9 cellular contexts compared by ENCODE assay signal in the genomic region with DNA sequence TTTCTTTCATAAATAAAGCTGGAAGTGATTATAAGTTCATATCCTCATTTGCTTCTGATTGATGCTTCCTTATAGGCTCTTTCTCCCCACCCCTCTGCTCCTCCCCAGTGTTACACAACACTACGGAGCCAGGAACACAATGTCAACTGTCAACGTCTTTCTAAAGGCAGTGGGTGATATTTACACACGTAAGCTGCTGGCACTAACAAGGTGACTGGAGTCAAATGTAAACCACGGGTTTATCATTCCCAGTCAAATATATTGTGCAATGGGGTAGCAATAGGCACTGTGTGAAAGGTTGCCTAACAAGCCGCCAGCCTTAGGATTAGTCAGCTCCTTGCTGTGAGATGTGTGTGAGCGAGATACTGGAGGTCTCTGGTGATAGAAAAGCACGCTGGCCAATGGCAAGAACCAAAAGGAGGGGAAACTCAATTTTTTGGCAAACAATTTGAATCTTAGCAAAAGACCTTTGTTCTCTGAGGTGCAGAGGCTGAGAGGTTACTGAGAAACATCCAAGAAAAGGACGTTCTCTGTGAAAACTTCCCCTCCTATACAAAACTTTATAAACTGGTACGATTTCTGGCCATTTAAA. TPM values are rescaled to one million over a fixed set of nuclear protein-coding genes. Genes with fewer than 3 reads are reported as not detected.
DNase-seq lines count a peak whose midpoint lies in the region; ATAC-seq and TF ChIP-seq lines count a peak whose summit lies in the region.
"Had no signal": no experiment of that assay in that cellular context is flagged by ENCODE, and none has a peak within 500 bp of the region (broad histone marks: within the 10 kb centered on the region; RNA-seq: fewer than 3 reads in every experiment).

No MANE protein-coding gene starts in this region.

- H4K20me1 ChIP-seq in PC-3 (ENCODE audit: low read length) = no peaks in the 10 kb centered on the region

- H3K9me3 ChIP-seq in PC-3 (ENCODE audit: low read length) (no peaks in the 10 kb centered on the region), mucosa of stomach (ENCODE audit: control insufficient read depth, low read length) (no peaks in the 10 kb centered on the region)

- H3K4me3 ChIP-seq in PC-3 (ENCODE audit: low read length) (no peak overlapping the region; the same call in 1 of the 2 replicates), epithelial cell of esophagus (ENCODE audit: low read length) (no peak overlapping the region), mucosa of stomach (ENCODE audit: low read length) (no peak overlapping the region)

- H3K4me2 ChIP-seq in PC-3 (ENCODE audit: low read length) = peak overlapping the region; percentile 50

- no peaks in the 10 kb centered on the region for H3K79me2 ChIP-seq in PC-3 (ENCODE audit: low read length)

- peak overlapping the region; percentile 11; the same call in 1 of the 2 replicates for H2AFZ ChIP-seq in PC-3 (ENCODE audit: low read length)

- no TSS peak for BruUV-seq in PC-3 (replicated peaks; lab: Mats Ljungman, UMichigan)

- ATAC-seq in PC-3 = peak; percentile 96

- CTCF ChIA-PET in PC-3 (lab: Charles Lee) = interaction anchor here (0.6 to 1.6 kb wide), 4 partner anchors 22 to 220 kb away, joined by 3 to 5 read pairs (median 4); a partner anchor contains a TSS

- TF ChIP-seq CTCF in PC-3 (conservative IDR thresholded peaks at IDR 0.05; ENCODE audit: low read depth, low read length) = no peak
- no peak for TF ChIP-seq CTCF in epithelial cell of esophagus (IDR thresholded peaks at IDR 0.05; ENCODE audit: insufficient read depth, low read depth, low read length, missing control alignments)

- POLR2A ChIA-PET in PC-3 (lab: Charles Lee; ENCODE audit: unreplicated experiment) = interaction anchor here (0.5 to 1.3 kb wide), 4 partner anchors 21 to 899 kb away, joined by 3 to 5 read pairs (median 4); a partner anchor contains a TSS

- H3K9ac ChIP-seq in PC-3 (ENCODE audit: low read length) (peak overlapping the region; percentile 29), mucosa of stomach (ENCODE audit: low read length) (peak overlapping the region; percentile 67)

- no peaks in the 10 kb centered on the region for H3K27me3 ChIP-seq in PC-3 (ENCODE audit: low read length)
- H3K27me3 ChIP-seq in mucosa of stomach (ENCODE audit: control insufficient read depth, insufficient read depth, low read length) = no peaks in the 10 kb centered on the region

- intact Hi-C loops in PC-3 (cut with micrococcal nuclease) = loop anchor here (1.0 kb wide), 1 partner anchor 34 kb away; no protein-coding TSS in a partner anchor

- H3K27ac ChIP-seq in PC-3 (ENCODE audit: low read length) = peak overlapping the region; percentile 80

- H3K4me1 ChIP-seq in PC-3 (ENCODE audit: insufficient read depth, low read length) (peaks cover 37% of the 10 kb centered on the region), mucosa of stomach (ENCODE audit: control insufficient read depth, insufficient read depth, low read length) (peaks cover 29% of the 10 kb centered on the region)

- DNase-seq in NCI-H345 (lab: John Stamatoyannopoulos, UW) = peak; percentile 24
- no peak for DNase-seq in NCI-H345 treated with DMSO at 0.1 percent for 48 hours (lab: John Stamatoyannopoulos, UW; ENCODE audit: unreplicated experiment)
- DNase-seq in PC-3 = peak; percentile 99
- DNase-seq in epithelial cell of esophagus (ENCODE audit: low read depth) = peak; percentile 98
- DNase-seq in NCI-H1092 (lab: John Stamatoyannopoulos, UW) = no peak
- no peak for DNase-seq in T-helper 2 cell
- no peak for DNase-seq in stimulated activated CD8-positive, alpha-beta memory T cell treated with anti-CD3 and anti-CD28 coated beads, Interleukin-4, amount 100 ng/mL, for 48 hours
- DNase-seq: DND-41 had no signal

- peaks cover 7% of the 10 kb centered on the region for H3F3A ChIP-seq in PC-3 (ENCODE audit: low read length, unreplicated experiment)

- H3K36me3 ChIP-seq in PC-3 (ENCODE audit: low read depth, low read length) = no peaks in the 10 kb centered on the region
- no peaks in the 10 kb centered on the region for H3K36me3 ChIP-seq in mucosa of stomach (ENCODE audit: control insufficient read depth, insufficient read depth, low read length)

- no peaks in the 10 kb centered on the region for H3K9me2 ChIP-seq in PC-3 (replicated peaks; ENCODE audit: low read length)

RNA-seq across cellular contexts. Expression of a gene that starts 22.1 kb away (rescaled TPM):
- total RNA-seq in PC-3 (2014; rRNA removed) = 152 and 214 TPM in 2 replicates

Comparison
In these comparisons a context has a peak if more than half of its experiments do, and no peak if none do; other contexts are left out.
1. DNase-seq: peak in NCI-H345 (single experiment), PC-3 (single experiment) and epithelial cell of esophagus (single experiment); none in NCI-H345 treated with DMSO at 0.1 percent for 48 hours (single experiment), NCI-H1092 (single experiment), T-helper 2 cell (0 of 5) and stimulated activated CD8-positive, alpha-beta memory T cell treated with anti-CD3 and anti-CD28 coated beads, Interleukin-4, amount 100 ng/mL, for 48 hours (single experiment).